18 cellular contexts compared by ENCODE assay signal in the genomic region with DNA sequence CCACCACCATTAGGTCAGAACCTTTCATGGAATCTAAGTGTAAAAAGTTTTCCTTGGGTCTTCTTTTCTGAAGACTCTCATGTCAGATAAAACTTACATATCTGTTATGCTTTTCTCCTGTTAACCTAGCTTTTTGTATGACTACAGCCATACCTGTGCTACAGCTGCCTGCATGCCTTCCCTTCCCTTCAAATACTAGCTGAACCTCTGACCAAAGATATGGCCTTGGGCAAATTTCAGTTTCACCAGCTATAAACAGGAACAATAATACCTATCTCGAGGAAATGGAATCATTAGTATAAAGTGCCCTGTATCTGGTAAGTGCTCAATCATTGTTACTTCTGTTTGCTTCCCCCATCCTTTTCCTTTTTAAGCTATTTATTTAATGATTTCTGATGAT. TPM values are rescaled to one million over a fixed set of nuclear protein-coding genes. Genes with fewer than 3 reads are reported as not detected.
DNase-seq lines count a peak whose midpoint lies in the region; ATAC-seq and TF ChIP-seq lines count a peak whose summit lies in the region.
"Had no signal": no experiment of that assay in that cellular context is flagged by ENCODE, and none has a peak within 500 bp of the region (broad histone marks: within the 10 kb centered on the region; RNA-seq: fewer than 3 reads in every experiment).

No MANE protein-coding gene starts in this region.

- CTCF ChIA-PET in activated naive CD4-positive, alpha-beta T cell treated with anti-CD3 and anti-CD28 coated beads, Interleukin-2, amount 10 ng/mL, durations not matched to agents 7 days and 5 days (lab: Charles Lee): interaction anchor here (1.2 to 4.7 kb wide), 2 partner anchors 49 to 123 kb away, joined by 4 to 118 read pairs; partner anchors contain the start of gene CCR4

- H3K9ac ChIP-seq in MM.1S (ENCODE audit: low read length): no peak overlapping the region
- no peak overlapping the region for H3K9ac ChIP-seq in trophoblast cell (ENCODE audit: low read length)
- H3K9ac ChIP-seq: BLaER1, GM23248, SK-N-SH had no signal

- no peak overlapping the region for H4K8ac ChIP-seq in trophoblast cell (ENCODE audit: low read depth, low read length)

- peaks cover 6% of the 10 kb centered on the region for H3K36me3 Mint-ChIP-seq in T-helper 17 cell (ENCODE audit: low read depth)
- H3K36me3 Mint-ChIP-seq in activated naive CD4-positive, alpha-beta T cell treated with anti-CD3 and anti-CD28 coated beads, Interleukin-2, amount 10 ng/mL, durations not matched to agents 7 days and 5 days: peaks cover 47% of the 10 kb centered on the region
- peaks cover 18% of the 10 kb centered on the region for H3K36me3 Mint-ChIP-seq in chondrocyte (ENCODE audit: low read depth)

- H3K23ac ChIP-seq in trophoblast cell (ENCODE audit: low read length): no peak overlapping the region

- TF ChIP-seq CTCF in MM.1S (IDR thresholded peaks at IDR 0.05; ENCODE audit: low read length): no peak
- no peak for TF ChIP-seq CTCF in chondrocyte (IDR thresholded peaks at IDR 0.05)

- H2AK5ac ChIP-seq in trophoblast cell (ENCODE audit: low read length): peak overlapping the region; percentile 56

- no peak overlapping the region for H3K27ac ChIP-seq in MM.1S (ENCODE audit: low read length)
- peak overlapping the region; percentile 50 for H3K27ac ChIP-seq in trophoblast cell (ENCODE audit: low read depth, low read length)
- H3K27ac ChIP-seq: BLaER1, GM23248, HL-60 had no signal

- no peaks in the 10 kb centered on the region; the same call in 1 of the 2 replicates for H3K36me3 ChIP-seq in MM.1S (replicated peaks; ENCODE audit: insufficient read depth, low read length)
- peaks cover 0 to 5% of the 10 kb centered on the region in 2 experiments for H3K36me3 ChIP-seq in trophoblast cell (ENCODE audit: control insufficient read depth in 1 of 2, insufficient read depth in 2 of 2, low read length in 2 of 2)

- no CpG with 5 or more reads among the region's 1 CpG for WGBS in trophoblast cell (ENCODE audit: extremely low coverage, insufficient coverage, insufficient read length)

- H4K12ac ChIP-seq in trophoblast cell (ENCODE audit: low read depth, low read length): no peak overlapping the region

- H2BK12ac ChIP-seq in trophoblast cell (ENCODE audit: low read length): peak overlapping the region; percentile 39

- H3K79me1 ChIP-seq in trophoblast cell (ENCODE audit: low read length): peaks cover 3% of the 10 kb centered on the region

- H3K9me3 Mint-ChIP-seq in activated naive CD4-positive, alpha-beta T cell treated with anti-CD3 and anti-CD28 coated beads, Interleukin-2, amount 10 ng/mL, durations not matched to agents 7 days and 5 days: no peaks in the 10 kb centered on the region
- no peaks in the 10 kb centered on the region for H3K9me3 Mint-ChIP-seq in chondrocyte (ENCODE audit: low read depth)

- ATAC-seq in T-helper 17 cell: no peak
- ATAC-seq: K562 had no signal

- H3K9me2 ChIP-seq in MM.1S (replicated peaks; ENCODE audit: insufficient read depth, low read length): no peaks in the 10 kb centered on the region
- H3K9me2 ChIP-seq: SK-N-SH had no signal

- H3K4me1 ChIP-seq in MM.1S (ENCODE audit: low read length) (peaks cover 16% of the 10 kb centered on the region), trophoblast cell (ENCODE audit: control insufficient read depth in 1 of 2, insufficient read depth in 2 of 2, low read length in 2 of 2) (peaks cover 22 to 31% of the 10 kb centered on the region in 2 experiments)
- H3K4me1 ChIP-seq: BLaER1 had no signal

- H3K4me3 ChIP-seq in MM.1S (ENCODE audit: low read length): no peak overlapping the region
- no peak overlapping the region for H3K4me3 ChIP-seq in trophoblast cell (ENCODE audit: low read depth, low read length)
- H3K4me3 ChIP-seq: BLaER1, GM23248, K562 had no signal

- H3K27me3 Mint-ChIP-seq in T-helper 17 cell (no peaks in the 10 kb centered on the region), chondrocyte (ENCODE audit: low read depth) (no peaks in the 10 kb centered on the region)
- H3K27me3 Mint-ChIP-seq in activated naive CD4-positive, alpha-beta T cell treated with anti-CD3 and anti-CD28 coated beads, Interleukin-2, amount 10 ng/mL, durations not matched to agents 7 days and 5 days: no peaks in the 10 kb centered on the region

- DNase-seq in NCI-H1417 (lab: John Stamatoyannopoulos, UW): peak in 2 of 3 experiments; percentile 23 to 53
- DNase-seq in NCI-H1417 treated with DMSO at 0.1 percent for 48 hours (lab: John Stamatoyannopoulos, UW): no peak
- peak; percentile 45 for DNase-seq in MM.1S
- no peak for DNase-seq in T-helper 17 cell
- peak; percentile 67 to 85 for DNase-seq in trophoblast cell
- DNase-seq in NCI-H2107 (lab: John Stamatoyannopoulos, UW): no peak
- DNase-seq in activated naive CD4-positive, alpha-beta T cell treated with anti-CD3 and anti-CD28 coated beads, Interleukin-2, amount 10 ng/mL, durations not matched to agents 7 days and 5 days: no peak
- no peak for DNase-seq in chondrocyte (ENCODE audit: low spot score)
- DNase-seq: DMS 273 treated with DMSO at 0.1 percent for 48 hours, GM23248, HCEC 1CT, NCI-H187 treated with DMSO at 0.1 percent for 48 hours, NCI-H2171, SHP77, SK-N-SH had no signal

- H3K4me2 ChIP-seq in MM.1S (ENCODE audit: low read depth, low read length) (peak overlapping the region; percentile 28; the same call in 1 of the 2 replicates), trophoblast cell (ENCODE audit: low read length) (peak overlapping the region; percentile 1)
- H3K4me2 ChIP-seq: BLaER1, SK-N-SH had no signal

- peak overlapping the region; percentile 75 for H4K91ac ChIP-seq in trophoblast cell (ENCODE audit: low read depth, low read length)

- no peaks in the 10 kb centered on the region for H4K20me1 ChIP-seq in MM.1S (ENCODE audit: insufficient read depth, low read length)

- peak overlapping the region; percentile 15 for H2BK5ac ChIP-seq in trophoblast cell (ENCODE audit: low read depth, low read length, poor library complexity)

- peak overlapping the region; percentile 71 for H2BK120ac ChIP-seq in trophoblast cell (ENCODE audit: insufficient read depth, low read length, poor library complexity)

- H3K4me3 Mint-ChIP-seq in T-helper 17 cell (no peak overlapping the region), chondrocyte (ENCODE audit: unreplicated experiment) (no peak overlapping the region)
- no peak overlapping the region for H3K4me3 Mint-ChIP-seq in activated naive CD4-positive, alpha-beta T cell treated with anti-CD3 and anti-CD28 coated beads, Interleukin-2, amount 10 ng/mL, durations not matched to agents 7 days and 5 days

- peak overlapping the region; percentile 69 for H3K14ac ChIP-seq in trophoblast cell (ENCODE audit: low read length)

- H3K4me1 Mint-ChIP-seq in T-helper 17 cell: peaks cover 42% of the 10 kb centered on the region
- H3K4me1 Mint-ChIP-seq in activated naive CD4-positive, alpha-beta T cell treated with anti-CD3 and anti-CD28 coated beads, Interleukin-2, amount 10 ng/mL, durations not matched to agents 7 days and 5 days: peaks cover 47% of the 10 kb centered on the region
- peaks cover 27% of the 10 kb centered on the region for H3K4me1 Mint-ChIP-seq in chondrocyte (ENCODE audit: low read depth)

- no peak overlapping the region for H3K18ac ChIP-seq in trophoblast cell (ENCODE audit: low read length)

- H3K9me3 ChIP-seq in MM.1S (replicated peaks; ENCODE audit: insufficient read depth, low read length) (no peaks in the 10 kb centered on the region), T-helper 17 cell (ENCODE audit: control insufficient read depth, low read length, poor library complexity, severe bottlenecking) (no peaks in the 10 kb centered on the region), trophoblast cell (ENCODE audit: insufficient read depth, low read depth, low read length) (no peaks in the 10 kb centered on the region)
- H3K9me3 ChIP-seq: BLaER1, SK-N-SH had no signal

- H3K79me2 ChIP-seq in MM.1S (ENCODE audit: low read length): no peaks in the 10 kb centered on the region; the same call in 1 of the 2 replicates
- H3K79me2 ChIP-seq in trophoblast cell (ENCODE audit: control insufficient read depth, insufficient read depth, low read length, poor library complexity): no peaks in the 10 kb centered on the region

- H3K4ac ChIP-seq in trophoblast cell (ENCODE audit: low read depth, low read length): no peak overlapping the region

- H3K27ac Mint-ChIP-seq in T-helper 17 cell: peak overlapping the region; percentile 91
- no peak overlapping the region for H3K27ac Mint-ChIP-seq in activated naive CD4-positive, alpha-beta T cell treated with anti-CD3 and anti-CD28 coated beads, Interleukin-2, amount 10 ng/mL, durations not matched to agents 7 days and 5 days
- H3K27ac Mint-ChIP-seq in chondrocyte (ENCODE audit: unreplicated experiment): no peak overlapping the region

- H3F3A ChIP-seq in MM.1S (ENCODE audit: insufficient read depth, low read length): no peaks in the 10 kb centered on the region

- no peaks in the 10 kb centered on the region for H3K27me3 ChIP-seq in MM.1S (replicated peaks; ENCODE audit: insufficient read depth, low read length)
- no peaks in the 10 kb centered on the region for H3K27me3 ChIP-seq in trophoblast cell (ENCODE audit: insufficient read depth, low read length)
- H3K27me3 ChIP-seq: BLaER1 had no signal

- no peak overlapping the region for H2AFZ ChIP-seq in MM.1S (ENCODE audit: low read length)
- no peak overlapping the region for H2AFZ ChIP-seq in trophoblast cell (ENCODE audit: insufficient read depth, low read length, poor library complexity)
- H2AFZ ChIP-seq: GM23248 had no signal

RNA-seq across cellular contexts. Expression of gene GLB1, which starts 25.0 kb away (rescaled TPM):
- total RNA-seq in T-helper 17 cell (10 to 100 TPM; 29.8 to 37.3 TPM), chondrocyte (80.5 to 96.4 TPM (median 95.4 TPM) in 3 replicates)
- polyA plus RNA-seq in trophoblast cell (2013): 78.4 and 80.5 TPM in 2 replicates

RNA-seq across cellular contexts. Expression of gene TMPPE, which starts 25.0 kb away (rescaled TPM):
- 10 to 100 TPM; 13.6 to 15.0 TPM for total RNA-seq in T-helper 17 cell
- polyA plus RNA-seq in trophoblast cell (2013): 2.4 and 2.6 TPM in 2 replicates
- total RNA-seq in chondrocyte: 8.1 to 9.6 TPM (median 9.5 TPM) in 3 replicates

RNA-seq across cellular contexts. Expression of gene CRTAP, which starts 41.9 kb away (rescaled TPM):
- total RNA-seq in T-helper 17 cell (10 to 100 TPM; 57.3 to 62.8 TPM), chondrocyte (269 to 358 TPM (median 276 TPM) in 3 replicates)
- 135 and 143 TPM in 2 replicates for polyA plus RNA-seq in trophoblast cell (2013)

Comparison
In these comparisons a context has a peak if more than half of its experiments do, and no peak if none do; other contexts are left out.
1. DNase-seq: peak in NCI-H1417 (2 of 3), MM.1S (single experiment) and trophoblast cell (2 of 2); none in NCI-H1417 treated with DMSO at 0.1 percent for 48 hours (single experiment), T-helper 17 cell (0 of 3), NCI-H2107 (single experiment), activated naive CD4-positive, alpha-beta T cell treated with anti-CD3 and anti-CD28 coated beads, Interleukin-2, amount 10 ng/mL, durations not matched to agents 7 days and 5 days (single experiment) and chondrocyte (single experiment).